In genomic region chr2:50388324-50388723, GRCh38 we compare ENCODE assay signal across 11 cellular contexts.
"Had no signal": no experiment of that assay in that cellular context is flagged by ENCODE, and none has a peak within 500 bp of the region (broad histone marks: within the 10 kb centered on the region; RNA-seq: fewer than 3 reads in every experiment).

No MANE protein-coding gene starts in this region.

- H3K36me3 Mint-ChIP-seq: IgD-negative memory B cell had no signal

- H3K4me3 ChIP-seq: GM23248, HAP-1 had no signal

- H3K36me3 ChIP-seq: HAP-1 had no signal

- H3K27ac ChIP-seq: GM23248, HL-60, KMS-11 had no signal

- H3K27ac Mint-ChIP-seq: HFFc6, IgD-negative memory B cell had no signal

- ATAC-seq: HCT116, HepG2 had no signal

- H3K9ac ChIP-seq: GM23248, KMS-11 had no signal

- H3K4me3 Mint-ChIP-seq: HFFc6, IgD-negative memory B cell had no signal

- H3K9me3 ChIP-seq: HAP-1 had no signal

- H3K27me3 Mint-ChIP-seq: IgD-negative memory B cell had no signal

- H3K4me1 Mint-ChIP-seq: IgD-negative memory B cell had no signal

- DNase-seq: GM23248, GOT3, H7, HFFc6, KBM-7 had no signal
